ENCODE assay signal across 15 cellular contexts in genomic region chr11:118265954-118266353, GRCh38. TPM values are rescaled to one million over a fixed set of nuclear protein-coding genes. Genes with fewer than 3 reads are reported as not detected.
DNase-seq lines count a peak whose midpoint lies in the region; ATAC-seq and TF ChIP-seq lines count a peak whose summit lies in the region.
"Had no signal": no experiment of that assay in that cellular context is flagged by ENCODE, and none has a peak within 500 bp of the region (broad histone marks: within the 10 kb centered on the region; RNA-seq: fewer than 3 reads in every experiment).

No MANE protein-coding gene starts in this region.

- H3K9me3 Mint-ChIP-seq in T-cell: no peaks in the 10 kb centered on the region
- H3K9me3 Mint-ChIP-seq: T-helper 1 cell treated with Interleukin-12 subunit alpha and Interleukin-12 subunit beta and Interleukin-4 antibody, amounts not matched to agents 30 μg/mL and 1 μg/mL, for 36 hours had no signal

- no peak for TF ChIP-seq CTCF in prostate gland (IDR thresholded peaks at IDR 0.05)
- no peak for TF ChIP-seq CTCF in omental fat pad (IDR thresholded peaks at IDR 0.05)

- no peaks in the 10 kb centered on the region for H3K36me3 Mint-ChIP-seq in T-cell

- peak; percentile 67 for TF ChIP-seq POLR2A in prostate gland (IDR thresholded peaks at IDR 0.05)

- intact Hi-C loops in left ventricle myocardium superior (cut with micrococcal nuclease) (no loop called here), prostate gland (cut with DNase I) (no loop called here)

- peak; percentile 48 for DNase-seq in HT-29 (ENCODE audit: low spot score)
- no peak for DNase-seq in T-cell
- DNase-seq in left ventricle myocardium superior: peak; percentile 32
- peak; percentile 86 for DNase-seq in prostate gland (ENCODE audit: low spot score)
- DNase-seq in SHP77 (lab: John Stamatoyannopoulos, UW): no peak
- no peak for DNase-seq in omental fat pad (ENCODE audit: low spot score)
- DNase-seq in SHP77 treated with DMSO at 0.1 percent for 48 hours (lab: John Stamatoyannopoulos, UW): no peak
- DNase-seq in putamen (ENCODE audit: low spot score): no peak
- DNase-seq: activated CD4-positive, alpha-beta T cell treated with anti-CD3 and anti-CD28 coated beads for 1 hour; activated T-cell treated with anti-CD3 and anti-CD28 coated beads for 4 hours; AML-193; NCI-H345; nucleus accumbens; stimulated activated CD4-positive, alpha-beta T cell treated with anti-CD3 and anti-CD28 coated beads, Interleukin-12 subunit alpha, Interleukin-12 subunit beta, amount 100 ng/mL, for 4 hours had no signal

- WGBS in prostate gland: 38% methylated on average over 1 of the region's 1 CpG

- H3K36me3 ChIP-seq in prostate gland: no peaks in the 10 kb centered on the region

- no peaks in the 10 kb centered on the region for H3K4me1 ChIP-seq in prostate gland (replicated peaks)

- peak overlapping the region; percentile 84 to 90 for H3K27ac ChIP-seq in prostate gland

- peak overlapping the region; percentile 1 to 20 for H3K27ac Mint-ChIP-seq in T-cell
- H3K27ac Mint-ChIP-seq: T-helper 1 cell treated with Interleukin-12 subunit alpha and Interleukin-12 subunit beta and Interleukin-4 antibody, amounts not matched to agents 30 μg/mL and 1 μg/mL, for 36 hours had no signal

- POLR2A ChIA-PET in T-cell (lab: Charles Lee): interaction anchor here in 1 of 2 donors (0.6 kb wide), 1 partner anchor 67 kb away, joined by 3 read pairs; no protein-coding TSS in a partner anchor

- peaks cover 20 to 34% (median 29%) of the 10 kb centered on the region in 3 donors for H3K4me1 Mint-ChIP-seq in T-cell

- no peak for ATAC-seq in T-cell (replicated peaks in 1 of 4)
- ATAC-seq in left ventricle myocardium superior: no peak
- ATAC-seq in omental fat pad (ENCODE audit: low FRiP score): no peak

- H3K4me3 ChIP-seq in prostate gland: no peak overlapping the region

- H3K9me3 ChIP-seq in prostate gland: no peaks in the 10 kb centered on the region

- peaks cover 0 to 5% of the 10 kb centered on the region in 2 donors for H3K27me3 Mint-ChIP-seq in T-cell

- H3K4me3 Mint-ChIP-seq in T-cell: no peak overlapping the region
- H3K4me3 Mint-ChIP-seq: T-helper 1 cell treated with Interleukin-12 subunit alpha and Interleukin-12 subunit beta and Interleukin-4 antibody, amounts not matched to agents 30 μg/mL and 1 μg/mL, for 36 hours had no signal

- CTCF ChIA-PET in T-cell (lab: Charles Lee): interaction anchor here in 1 of 2 donors (2.2 kb wide), 1 partner anchor 24 kb away, joined by 7 read pairs; no protein-coding TSS in a partner anchor

- no peaks in the 10 kb centered on the region for H3K27me3 ChIP-seq in prostate gland (replicated peaks; ENCODE audit: insufficient read depth)

RNA-seq across cellular contexts. Expression of gene MPZL2, which starts 1.9 kb away (rescaled TPM):
- 24.3 and 30.4 TPM in 2 replicates for total RNA-seq in HT-29 (2014; rRNA removed; shearing (Covaris generic))
- total RNA-seq in T-cell: 1 to 10 TPM in 4 of 5 donors, under 1 TPM in 1; 0.85 to 5.6 (median 2.0) TPM
- total RNA-seq in left ventricle myocardium superior: 11.8 TPM
- 100 to 1,000 TPM in 1 of 2 donors, 10 to 100 TPM in 1; 73.7 to 103 TPM for total RNA-seq in prostate gland
- total RNA-seq in omental fat pad: 10 to 100 TPM in 3 of 4 donors, 1 to 10 TPM in 1; 6.8 to 56.6 (median 33.6) TPM

RNA-seq across cellular contexts. Expression of gene MPZL3, which starts 13.8 kb away (rescaled TPM):
- total RNA-seq in HT-29 (2014; rRNA removed; shearing (Covaris generic)): 11.1 and 11.7 TPM in 2 replicates
- 10 to 100 TPM in 4 of 5 donors, 1 to 10 TPM in 1; 9.8 to 25.2 (median 16.5) TPM for total RNA-seq in T-cell
- 2.6 TPM for total RNA-seq in left ventricle myocardium superior
- total RNA-seq in prostate gland: 10 to 100 TPM in 1 of 2 donors, 1 to 10 TPM in 1; 6.2 to 13.0 TPM
- 1 to 10 TPM; 1.3 to 2.5 (median 2.4) TPM for total RNA-seq in omental fat pad

RNA-seq across cellular contexts. Expression of gene CD3E, which starts 38.6 kb away (rescaled TPM):
- total RNA-seq in HT-29 (2014; rRNA removed; shearing (Covaris generic)): not detected in 2 replicates
- 100 to 1,000 TPM; 555 to 659 (median 596) TPM for total RNA-seq in T-cell
- total RNA-seq in left ventricle myocardium superior: 1.1 TPM
- 1 to 10 TPM; 2.8 to 4.6 TPM for total RNA-seq in prostate gland
- 1 to 10 TPM; 2.8 to 4.1 (median 3.0) TPM for total RNA-seq in omental fat pad

RNA-seq across cellular contexts. Expression of gene JAML, which starts 41.1 kb away (rescaled TPM):
- total RNA-seq in HT-29 (2014; rRNA removed; shearing (Covaris generic)): 0.10 TPM in 1 of 2 replicates, not detected in the other
- total RNA-seq in T-cell (100 to 1,000 TPM in 2 of 5 donors, 10 to 100 TPM in 3; 60.8 to 165 (median 95.8) TPM), left ventricle myocardium superior (4.5 TPM), prostate gland (1 to 10 TPM; 2.3 to 8.5 TPM), omental fat pad (10 to 100 TPM in 3 of 4 donors, 1 to 10 TPM in 1; 9.9 to 35.9 (median 13.7) TPM)

Comparison
In these comparisons a context has a peak if more than half of its experiments do, and no peak if none do; other contexts are left out.
1. DNase-seq: peak in HT-29 (single experiment), left ventricle myocardium superior (single experiment) and prostate gland (single experiment); none in T-cell (0 of 34), SHP77 (0 of 2), omental fat pad (single experiment), SHP77 treated with DMSO at 0.1 percent for 48 hours (single experiment) and putamen (single experiment).
2. RNA of gene CD3E, which starts 38.6 kb away (total RNA-seq): 555 to 659 TPM in T-cell; 2.8 to 4.6 TPM in prostate gland, 2.8 to 4.1 TPM in omental fat pad, 1.1 TPM in left ventricle myocardium superior (single experiment) and not detected in HT-29; every median in the first group is over 100 times any median in the second.